ENCODE assay signal across 27 cellular contexts in the genomic region with DNA sequence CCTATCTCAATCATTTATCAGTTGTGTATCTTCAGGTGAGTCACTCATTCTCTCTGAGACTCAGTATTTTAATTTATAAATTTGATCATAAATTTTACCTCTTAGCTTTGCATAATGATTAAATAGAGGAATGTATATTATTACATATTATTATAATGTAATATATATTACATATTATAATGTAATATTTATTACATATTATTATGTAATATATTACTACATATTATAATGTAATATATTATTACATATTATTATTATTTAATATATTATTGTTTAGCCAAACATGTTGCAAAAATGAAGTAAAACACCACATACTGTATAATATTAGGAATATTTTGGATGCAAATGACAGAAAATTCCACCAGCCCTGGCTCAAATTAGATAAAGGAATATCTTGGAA.
"Had no signal": no experiment of that assay in that cellular context is flagged by ENCODE, and none has a peak within 500 bp of the region (broad histone marks: within the 10 kb centered on the region; RNA-seq: fewer than 3 reads in every experiment).

No MANE protein-coding gene starts in this region.

- H3K4me3 ChIP-seq: ascending aorta, breast epithelium, cardiac muscle cell, coronary artery, dorsolateral prefrontal cortex, gastroesophageal sphincter, heart right ventricle had no signal

- H3K9me3 ChIP-seq: ascending aorta, breast epithelium, gastroesophageal sphincter, heart right ventricle had no signal

- H3K36me3 ChIP-seq: ascending aorta, breast epithelium, cardiac muscle cell, gastroesophageal sphincter, heart right ventricle had no signal

- H3K27ac ChIP-seq: breast epithelium, cardiac muscle cell, coronary artery, dorsolateral prefrontal cortex, heart right ventricle had no signal

- H3K27me3 ChIP-seq: ascending aorta, breast epithelium, cardiac muscle cell, dorsolateral prefrontal cortex, gastroesophageal sphincter, heart right ventricle had no signal

- H3K4me1 ChIP-seq: breast epithelium had no signal

- ATAC-seq: esophagus mucosa, gastroesophageal sphincter, heart right ventricle, T-helper 17 cell had no signal

- DNase-seq: activated CD4-positive, alpha-beta memory T cell treated with anti-CD3 and anti-CD28 coated beads, Interleukin-2, amount 10 ng/mL, durations not matched to agents 7 days and 5 days; activated CD4-positive, alpha-beta T cell treated with anti-CD3 and anti-CD28 coated beads for 1 hour; activated CD4-positive, alpha-beta T cell treated with anti-CD3 and anti-CD28 coated beads for 4 hours; activated CD4-positive, alpha-beta T cell treated with anti-CD3 and anti-CD28 coated beads, Interleukin-2, amount 10 ng/mL, durations not matched to agents 7 days and 5 days; activated CD4-positive, alpha-beta T cell treated with anti-CD3 and anti-CD28 coated beads, Interleukin-2, amount 50 U/mL, for 4 hours; activated CD8-positive, alpha-beta memory T cell treated with anti-CD3 and anti-CD28 coated beads, Interleukin-2, amount 50 U/mL, for 48 hours; activated gamma-delta T cell; activated naive CD4-positive, alpha-beta T cell; activated naive CD4-positive, alpha-beta T cell treated with anti-CD3 and anti-CD28 coated beads, Interleukin-2, amount 10 ng/mL, durations not matched to agents 7 days and 5 days; activated naive CD8-positive, alpha-beta T cell treated with anti-CD3 and anti-CD28 coated beads, Interleukin-2, amount 10 ng/mL, durations not matched to agents 7 days and 5 days; activated T-cell treated with anti-CD3 and anti-CD28 coated beads for 4 hours; activated T-cell treated with anti-CD3 and anti-CD28 coated beads, Interleukin-2, amount 50 U/mL, for 24 hours; central memory CD4-positive, alpha-beta T cell; cerebellar nuclear complex; dorsolateral prefrontal cortex; effector memory CD4-positive, alpha-beta T cell; endodermal cell; foreskin fibroblast; heart right ventricle; T-helper 17 cell; T1000 had no signal
